Comparison of ENCODE assay signal across 1 cellular context in the genomic region with DNA sequence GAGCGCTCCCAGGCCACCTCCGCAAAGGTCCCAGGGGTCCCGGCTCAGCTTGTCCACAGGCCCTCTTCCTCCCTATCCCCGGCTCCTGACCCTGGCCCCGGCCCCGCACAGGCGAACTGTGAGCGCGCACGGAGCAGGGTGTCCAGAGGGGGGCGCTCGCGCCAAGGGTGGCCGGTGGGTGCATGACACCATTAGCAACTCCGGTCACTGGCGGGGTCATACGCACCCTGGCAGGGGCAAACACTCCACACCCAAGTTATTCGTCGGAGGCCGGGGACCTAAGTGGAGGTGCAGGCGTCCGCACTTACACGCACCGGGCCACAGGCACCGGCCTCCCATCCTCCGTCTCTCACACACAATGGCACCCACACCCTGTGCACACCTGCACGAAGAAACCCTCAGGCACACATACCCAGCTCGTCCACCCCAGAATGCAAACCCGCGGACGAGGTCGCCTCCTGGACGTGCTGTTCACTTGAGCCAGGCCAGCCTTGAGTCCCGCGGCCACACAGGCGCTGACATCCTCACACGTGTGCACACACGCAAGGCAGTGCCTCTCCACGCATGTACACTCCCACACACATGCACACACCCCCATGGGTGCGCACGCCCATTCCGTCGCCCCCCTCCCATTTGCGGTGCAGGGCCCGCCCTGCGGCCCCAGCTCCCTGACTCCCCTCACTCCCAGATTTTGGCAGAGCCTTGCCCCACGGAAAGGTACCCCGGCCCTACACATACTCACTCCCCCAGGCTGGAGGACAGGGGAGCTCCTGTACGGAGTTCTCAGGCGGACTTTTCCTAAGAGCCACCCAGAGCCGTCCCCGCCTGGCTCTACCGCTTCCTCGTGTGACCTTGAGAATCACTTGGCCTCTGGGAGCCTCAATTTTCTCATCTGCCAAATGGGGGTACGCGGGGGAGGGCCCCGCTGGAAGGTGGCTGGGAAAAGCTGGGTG.
TF ChIP-seq lines count a peak whose summit lies in the region.

A gene (minus strand): TSS at position 552 of the 953 bp plus-strand sequence. CDS start 1,276 bp downstream, outside the sequence.

TF ChIP-seq in HCT116, 20 proteins besides CTCF, POLR2A, EP300 and RAD21 (continued from another document):
- TF ChIP-seq, protein P1, sequence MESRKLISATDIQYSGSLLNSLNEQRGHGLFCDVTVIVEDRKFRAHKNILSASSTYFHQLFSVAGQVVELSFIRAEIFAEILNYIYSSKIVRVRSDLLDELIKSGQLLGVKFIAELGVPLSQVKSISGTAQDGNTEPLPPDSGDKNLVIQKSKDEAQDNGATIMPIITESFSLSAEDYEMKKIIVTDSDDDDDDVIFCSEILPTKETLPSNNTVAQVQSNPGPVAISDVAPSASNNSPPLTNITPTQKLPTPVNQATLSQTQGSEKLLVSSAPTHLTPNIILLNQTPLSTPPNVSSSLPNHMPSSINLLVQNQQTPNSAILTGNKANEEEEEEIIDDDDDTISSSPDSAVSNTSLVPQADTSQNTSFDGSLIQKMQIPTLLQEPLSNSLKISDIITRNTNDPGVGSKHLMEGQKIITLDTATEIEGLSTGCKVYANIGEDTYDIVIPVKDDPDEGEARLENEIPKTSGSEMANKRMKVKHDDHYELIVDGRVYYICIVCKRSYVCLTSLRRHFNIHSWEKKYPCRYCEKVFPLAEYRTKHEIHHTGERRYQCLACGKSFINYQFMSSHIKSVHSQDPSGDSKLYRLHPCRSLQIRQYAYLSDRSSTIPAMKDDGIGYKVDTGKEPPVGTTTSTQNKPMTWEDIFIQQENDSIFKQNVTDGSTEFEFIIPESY (IDR thresholded peaks at IDR 0.05; ENCODE audit: extremely low read depth, insufficient replicate concordance, low read length) = no peak
